Comparison of ENCODE assay signal across 1 cellular context in genomic region chr19:3189702-3190469, GRCh38.
A peak's percentile ranks its signal among the peaks of the same experiment; 100 is the strongest.
TF ChIP-seq lines count a peak whose summit lies in the region.

No MANE protein-coding gene starts in this region.

TF ChIP-seq in HepG2, 621 proteins besides CTCF, POLR2A, EP300 and RAD21:
- peak; percentile 47 for TF ChIP-seq RBFOX2 (IDR thresholded peaks at IDR 0.05; ENCODE audit: low read depth, low read length)
- TF ChIP-seq RAD51 (IDR thresholded peaks at IDR 0.05; ENCODE audit: borderline replicate concordance) = no peak
- peak; percentile 33 for TF ChIP-seq AGO2 (optimal IDR thresholded peaks at IDR 0.05; ENCODE audit: low read depth, low read length)
